In the genomic region with DNA sequence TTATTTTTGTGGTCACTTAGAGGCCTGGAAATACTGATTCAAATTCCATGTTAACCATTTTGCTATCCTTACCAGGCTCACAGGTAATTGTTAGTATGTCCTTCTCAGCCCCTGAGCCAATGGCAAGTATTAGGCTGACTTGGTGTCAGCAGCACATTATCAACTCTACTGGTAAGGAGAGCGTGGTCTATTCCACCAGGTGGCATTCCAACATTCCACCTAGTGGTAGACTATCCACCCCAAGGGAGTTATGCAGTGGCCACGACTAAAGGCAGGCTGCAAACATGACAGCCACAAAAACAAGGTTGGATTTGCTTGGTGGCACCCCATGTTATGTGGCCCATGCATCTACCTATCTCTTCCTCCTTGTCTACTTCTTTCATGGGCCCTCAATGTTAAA, we compare ENCODE assay signal across 13 cellular contexts. TPM values are rescaled to one million over a fixed set of nuclear protein-coding genes. Genes with fewer than 3 reads are reported as not detected.
A peak's percentile ranks its signal among the peaks of the same experiment; 100 is the strongest.
DNase-seq lines count a peak whose midpoint lies in the region; TF ChIP-seq lines count a peak whose summit lies in the region.
"Had no signal": no experiment of that assay in that cellular context is flagged by ENCODE, and none has a peak within 500 bp of the region (broad histone marks: within the 10 kb centered on the region; RNA-seq: fewer than 3 reads in every experiment).

No MANE protein-coding gene starts in this region.

- no peak for TF ChIP-seq EP300 in suprapubic skin (IDR thresholded peaks at IDR 0.05)

- H3K4me3 ChIP-seq in Jurkat, Clone E6-1 (ENCODE audit: low read length) = no peak overlapping the region
- no peak overlapping the region for H3K4me3 ChIP-seq in colonic mucosa
- H3K4me3 ChIP-seq in suprapubic skin = no peak overlapping the region

- H3K4me1 ChIP-seq in colonic mucosa (no peaks in the 10 kb centered on the region), suprapubic skin (no peaks in the 10 kb centered on the region)

- DNase-seq in NCI-H2107 treated with DMSO at 0.1 percent for 48 hours (lab: John Stamatoyannopoulos, UW; ENCODE audit: unreplicated experiment) (peak; percentile 1), NCI-H2107 (lab: John Stamatoyannopoulos, UW) (no peak), colonic mucosa (no peak), renal cortical epithelial cell (ENCODE audit: low read depth) (peak; percentile 30), suprapubic skin (ENCODE audit: low spot score in 2 of 2) (no peak), foreskin melanocyte (no peak)
- peak; percentile 29 for DNase-seq in Jurkat, Clone E6-1 (ENCODE audit: low read depth, low spot score)
- no peak for DNase-seq in stimulated activated naive CD4-positive, alpha-beta T cell treated with Interleukin-2 at 50 U/mL for 16 hours (lab: John Stamatoyannopoulos, UW)
- DNase-seq: activated CD4-positive, alpha-beta T cell treated with anti-CD3 and anti-CD28 coated beads, Interleukin-2, amount 10 ng/mL, durations not matched to agents 24 days and 14 days; naive B cell; NCI-H1930; stimulated activated naive CD4-positive, alpha-beta T cell had no signal

- no peak overlapping the region for H3K9ac ChIP-seq in colonic mucosa (ENCODE audit: low read depth in 2 of 2, low read length in 2 of 2)

- H3K36me3 ChIP-seq in colonic mucosa = no peaks in the 10 kb centered on the region
- H3K36me3 ChIP-seq in suprapubic skin = no peaks in the 10 kb centered on the region

- peak; percentile 28 for TF ChIP-seq CTCF in colonic mucosa (IDR thresholded peaks at IDR 0.05)
- TF ChIP-seq CTCF in suprapubic skin (IDR thresholded peaks at IDR 0.05) = no peak

- 60% methylated on average over 2 of the region's 2 CpGs for WGBS in suprapubic skin

- TF ChIP-seq POLR2A in suprapubic skin (IDR thresholded peaks at IDR 0.05) = no peak

- no peak overlapping the region for H3K27ac ChIP-seq in colonic mucosa
- no peak overlapping the region for H3K27ac ChIP-seq in suprapubic skin

- H3K27me3 ChIP-seq in colonic mucosa (no peaks in the 10 kb centered on the region), suprapubic skin (no peaks in the 10 kb centered on the region)

- H3K9me3 ChIP-seq in colonic mucosa = no peaks in the 10 kb centered on the region
- H3K9me3 ChIP-seq in suprapubic skin = no peaks in the 10 kb centered on the region

- intact Hi-C loops in colonic mucosa (cut with DNase I) = loop anchor here (10.0 kb wide), 2 partner anchors 168 to 202 kb away; no protein-coding TSS in a partner anchor

RNA-seq across cellular contexts. Expression of a gene that starts 31.8 kb away (rescaled TPM):
- polyA plus RNA-seq in Jurkat, Clone E6-1 (2012; ENCODE audit: insufficient read depth, insufficient read length) = 19.5 TPM
- total RNA-seq in colonic mucosa = 100 to 1,000 TPM in 1 of 2 donors, 10 to 100 TPM in 1; 57.9 to 101 TPM
- total RNA-seq in renal cortical epithelial cell = 28.7 and 102 TPM in 2 replicates
- total RNA-seq in suprapubic skin = 10 to 100 TPM; 11.0 to 46.7 (median 16.5) TPM

RNA-seq across cellular contexts. Expression of a gene that starts 39.5 kb away (rescaled TPM):
- not detected for polyA plus RNA-seq in Jurkat, Clone E6-1 (2012; ENCODE audit: insufficient read depth, insufficient read length)
- total RNA-seq in colonic mucosa (1 to 10 TPM in 1 of 2 donors, under 1 TPM in 1; 0.59 to 2.0 TPM), renal cortical epithelial cell (37.2 and 47.7 TPM in 2 replicates), suprapubic skin (1 to 10 TPM in 1 of 4 donors, under 1 TPM in 2, not detected in 1; 0.34 to 1.5 (median 0.48) TPM)
- total RNA-seq: activated CD4-positive, alpha-beta T cell treated with anti-CD3 and anti-CD28 coated beads, Interleukin-2, amount 10 ng/mL, durations not matched to agents 24 days and 14 days; activated naive CD4-positive, alpha-beta T cell treated with anti-CD3 and anti-CD28 coated beads, Interleukin-2, amount 50 U/mL, for 72 hours had no signal

Comparison
In these comparisons a context has a peak if more than half of its experiments do, and no peak if none do; other contexts are left out.
1. DNase-seq: peak in NCI-H2107 treated with DMSO at 0.1 percent for 48 hours (single experiment), Jurkat, Clone E6-1 (single experiment) and renal cortical epithelial cell (single experiment); none in NCI-H2107 (single experiment), colonic mucosa (single experiment), stimulated activated naive CD4-positive, alpha-beta T cell treated with Interleukin-2 at 50 U/mL for 16 hours (single experiment), suprapubic skin (0 of 2) and foreskin melanocyte (single experiment).
2. RNA of a gene that starts 39.5 kb away (total RNA-seq): 37.2 to 47.7 TPM in renal cortical epithelial cell; 0.59 to 2.0 TPM in colonic mucosa and 0.34 to 1.5 TPM in suprapubic skin; every median in the first group is over 10 times any median in the second.